Comparison of ENCODE assay signal across 8 cellular contexts in the genomic region with DNA sequence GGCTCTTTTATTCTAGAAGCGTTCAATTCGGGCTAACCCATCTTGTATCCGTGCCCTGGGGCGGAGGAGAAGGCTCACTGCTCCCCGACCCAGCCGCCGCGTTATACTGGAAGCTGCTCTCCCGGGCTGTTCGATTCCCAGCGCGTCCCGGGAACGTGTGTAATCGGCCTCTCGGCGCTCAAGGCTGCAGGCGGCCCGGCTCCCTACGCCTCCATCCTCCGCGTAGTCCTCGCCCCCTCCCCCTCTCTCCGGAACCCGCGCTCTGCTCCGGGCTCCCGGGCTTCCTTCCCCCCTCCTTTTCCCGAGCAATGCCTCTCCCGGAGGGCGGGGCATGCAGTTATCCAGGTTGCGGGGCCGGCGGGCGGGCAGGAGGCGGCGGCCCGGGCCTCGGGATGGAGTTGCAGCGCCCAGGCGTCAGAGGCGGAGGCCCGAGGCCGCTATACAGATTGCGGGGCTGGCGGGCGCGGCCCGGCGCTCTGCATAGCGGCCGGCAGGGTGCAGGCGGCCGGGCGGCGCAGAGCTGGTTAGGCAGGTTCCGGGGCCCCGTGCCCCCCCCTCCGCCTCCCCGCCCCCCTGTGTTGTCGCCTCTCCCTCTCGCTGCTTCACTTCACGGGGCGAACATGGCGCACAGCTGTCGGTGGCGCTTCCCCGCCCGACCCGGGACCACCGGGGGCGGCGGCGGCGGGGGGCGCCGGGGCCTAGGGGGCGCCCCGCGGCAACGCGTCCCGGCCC. TPM values are rescaled to one million over a fixed set of nuclear protein-coding genes. Genes with fewer than 3 reads are reported as not detected.
A peak's percentile ranks its signal among the peaks of the same experiment; 100 is the strongest.
DNase-seq lines count a peak whose midpoint lies in the region; ATAC-seq and TF ChIP-seq lines count a peak whose summit lies in the region.

A gene (plus strand): TSS at position 600 of the 732 bp plus-strand sequence. CDS start 21 bp downstream, at position 621.

- H3K4me3 Mint-ChIP-seq in activated CD4-positive, alpha-beta T cell treated with anti-CD3 and anti-CD28 coated beads, Interleukin-2, amount 10 ng/mL, durations not matched to agents 7 days and 5 days = peak within 1 kb of the TSS; percentile 98

- peaks cover 16% of the 10 kb centered on the region for H3K36me3 Mint-ChIP-seq in activated CD4-positive, alpha-beta T cell treated with anti-CD3 and anti-CD28 coated beads, Interleukin-2, amount 10 ng/mL, durations not matched to agents 7 days and 5 days (ENCODE audit: low read depth)

- no peak for TF ChIP-seq CTCF in BE2C (IDR thresholded peaks at IDR 0.05; ENCODE audit: low read depth, low read length)

- POLR2A ChIA-PET in activated CD4-positive, alpha-beta T cell treated with anti-CD3 and anti-CD28 coated beads, Interleukin-2, amount 10 ng/mL, durations not matched to agents 7 days and 5 days (lab: Charles Lee) = interaction anchor here (1.0 to 1.1 kb wide), 2 partner anchors 34 to 37 kb away, joined by 3 read pairs; no protein-coding TSS in a partner anchor

- H3K4me1 Mint-ChIP-seq in activated CD4-positive, alpha-beta T cell treated with anti-CD3 and anti-CD28 coated beads, Interleukin-2, amount 10 ng/mL, durations not matched to agents 7 days and 5 days = peaks cover 38% of the 10 kb centered on the region

- CTCF ChIA-PET in activated CD4-positive, alpha-beta T cell treated with anti-CD3 and anti-CD28 coated beads, Interleukin-2, amount 10 ng/mL, durations not matched to agents 7 days and 5 days (lab: Charles Lee) = interaction anchor here (0.6 to 2.4 kb wide), 13 partner anchors 10 to 234 kb away, joined by 3 to 8 read pairs (median 4); no protein-coding TSS in a partner anchor

- H3K9me3 Mint-ChIP-seq in activated CD4-positive, alpha-beta T cell treated with anti-CD3 and anti-CD28 coated beads, Interleukin-2, amount 10 ng/mL, durations not matched to agents 7 days and 5 days = no peaks in the 10 kb centered on the region

- ATAC-seq in GM19351 (IDR thresholded peaks at IDR 0.05; ENCODE audit: unreplicated experiment) (peak; percentile 43), HG03520 (IDR thresholded peaks at IDR 0.05; ENCODE audit: unreplicated experiment) (peak; percentile 43), left lobe of liver (peak; percentile 89)

- H3K36me3 ChIP-seq in BE2C = peaks cover 3% of the 10 kb centered on the region

- peak; percentile 100 for DNase-seq in BE2C
- peak; percentile 99 for DNase-seq in NCI-H69 (lab: John Stamatoyannopoulos, UW)
- DNase-seq in activated CD4-positive, alpha-beta T cell treated with anti-CD3 and anti-CD28 coated beads, Interleukin-2, amount 10 ng/mL, durations not matched to agents 7 days and 5 days = peak; percentile 91
- peak; percentile 76 for DNase-seq in cortex of kidney (lab: John Stamatoyannopoulos, UW)
- peak; percentile 99 for DNase-seq in left lobe of liver (ENCODE audit: low spot score)
- DNase-seq in stimulated activated CD4-positive, alpha-beta T cell treated with anti-CD3 and anti-CD28 coated beads, Interleukin-2, amount 100 ng/mL, for 24 hours = peak; percentile 96 to 97

- peak within 1 kb of the TSS; percentile 96 for H3K27ac Mint-ChIP-seq in activated CD4-positive, alpha-beta T cell treated with anti-CD3 and anti-CD28 coated beads, Interleukin-2, amount 10 ng/mL, durations not matched to agents 7 days and 5 days

- no peaks in the 10 kb centered on the region for H3K9me3 ChIP-seq in BE2C

- H3K27me3 Mint-ChIP-seq in activated CD4-positive, alpha-beta T cell treated with anti-CD3 and anti-CD28 coated beads, Interleukin-2, amount 10 ng/mL, durations not matched to agents 7 days and 5 days = no peaks in the 10 kb centered on the region

- peak within 1 kb of the TSS; percentile 86 for H3K4me3 ChIP-seq in BE2C (ENCODE audit: low read depth, low read length)

- H3K27me3 ChIP-seq in BE2C = no peaks in the 10 kb centered on the region

- peaks cover 3% of the 10 kb centered on the region for H3K4me1 ChIP-seq in BE2C

RNA-seq across cellular contexts. Expression of the gene that starts here (rescaled TPM):
- polyA plus RNA-seq in BE2C (2012; ENCODE audit: insufficient read depth, insufficient read length, low read depth) = 98.7 TPM
- 100 to 1,000 TPM in 1 of 2 experiments, 10 to 100 TPM in 1; 93.4 to 102 TPM for total RNA-seq in activated CD4-positive, alpha-beta T cell treated with anti-CD3 and anti-CD28 coated beads, Interleukin-2, amount 10 ng/mL, durations not matched to agents 7 days and 5 days
- 20.4 TPM for total RNA-seq in left lobe of liver

Comparison
In these comparisons a context has a peak if more than half of its experiments do, and no peak if none do; other contexts are left out.
1. Peak in every context shown above with its lines: DNase-seq, ATAC-seq and H3K4me3 ChIP-seq.